24 cellular contexts compared by ENCODE assay signal in genomic region chr3:24726423-24726822, GRCh38.
DNase-seq lines count a peak whose midpoint lies in the region; ATAC-seq and TF ChIP-seq lines count a peak whose summit lies in the region.
"Had no signal": no experiment of that assay in that cellular context is flagged by ENCODE, and none has a peak within 500 bp of the region (broad histone marks: within the 10 kb centered on the region; RNA-seq: fewer than 3 reads in every experiment).

No MANE protein-coding gene starts in this region.

- H3K4me3 Mint-ChIP-seq in endodermal cell: no peak overlapping the region
- H3K4me3 Mint-ChIP-seq: CD8-positive, alpha-beta memory T cell; HFFc6 had no signal

- H3K4me3 ChIP-seq in SK-N-SH (ENCODE audit: low read depth in 2 of 2, low read length in 1 of 2) (no peak overlapping the region), OCI-LY3 (ENCODE audit: low read length) (no peak overlapping the region), endodermal cell (ENCODE audit: low read length) (no peak overlapping the region), transverse colon (no peak overlapping the region)

- H4K20me1 ChIP-seq in SK-N-SH (ENCODE audit: insufficient read depth) (no peaks in the 10 kb centered on the region), OCI-LY3 (ENCODE audit: insufficient read depth, low read length) (no peaks in the 10 kb centered on the region)

- H3K27me3 Mint-ChIP-seq in endodermal cell (ENCODE audit: insufficient read depth): peaks cover 4% of the 10 kb centered on the region
- H3K27me3 Mint-ChIP-seq: CD8-positive, alpha-beta memory T cell had no signal

- H3K4me2 ChIP-seq in SK-N-SH (no peak overlapping the region), OCI-LY3 (ENCODE audit: low read length) (no peak overlapping the region)

- TF ChIP-seq RAD21 in SK-N-SH (IDR thresholded peaks at IDR 0.05; ENCODE audit: low read length): peak; percentile 32; the same call in 1 of the 2 replicates

- H3K27me3 ChIP-seq in SK-N-SH (ENCODE audit: insufficient read depth) (no peaks in the 10 kb centered on the region), OCI-LY3 (ENCODE audit: low read depth, low read length) (peaks cover 6% of the 10 kb centered on the region; the same call in 1 of the 2 replicates), endodermal cell (ENCODE audit: control insufficient read depth, insufficient read depth, low read length, poor library complexity, severe bottlenecking) (no peaks in the 10 kb centered on the region), transverse colon (no peaks in the 10 kb centered on the region)

- no peaks in the 10 kb centered on the region for H3K9me3 Mint-ChIP-seq in endodermal cell

- H3K36me3 Mint-ChIP-seq in endodermal cell (ENCODE audit: low read depth): no peaks in the 10 kb centered on the region
- H3K36me3 Mint-ChIP-seq: CD8-positive, alpha-beta memory T cell had no signal

- TF ChIP-seq EP300 in SK-N-SH (IDR thresholded peaks at IDR 0.05; ENCODE audit: borderline replicate concordance in 1 of 2, low read depth in 1 of 2, low read length in 1 of 2) (no peak), transverse colon (IDR thresholded peaks at IDR 0.05; ENCODE audit: low read depth) (no peak)

- TF ChIP-seq POLR2A in transverse colon (IDR thresholded peaks at IDR 0.05): no peak

- H3F3A ChIP-seq in SK-N-SH (replicated peaks; ENCODE audit: insufficient read depth): no peaks in the 10 kb centered on the region

- intact Hi-C loops in transverse colon (cut with DNase I; ENCODE audit: low total_unique reads): no loop called here

- DNase-seq in SK-N-SH (no peak), endodermal cell (no peak), NCI-H2107 (lab: John Stamatoyannopoulos, UW) (no peak), NCI-H345 (lab: John Stamatoyannopoulos, UW) (no peak), transverse colon (no peak)
- DNase-seq in activated CD4-positive, alpha-beta T cell treated with anti-CD3 and anti-CD28 coated beads for 4 hours: no peak
- DNase-seq: AML-193; C1 segment of cervical spinal cord; Calu3; CD8-positive, alpha-beta memory T cell; DMS53; GDM1; H7; HFFc6; NCI-H1092; NCI-H1436; NCI-H1930; NCI-H2171; NCI-H446; NCI-H526 treated with DMSO at 0.1 percent for 48 hours; SW 1271 had no signal

- CTCF ChIA-PET in SK-N-SH (lab: Yijun Ruan, JAX): interaction anchor here (0.6 to 1.6 kb wide), 5 partner anchors 23 to 867 kb away, joined by 3 to 5 read pairs (median 4); no protein-coding TSS in a partner anchor

- in situ Hi-C loops in transverse colon (cut with MboI; ENCODE audit: low pct_ligation_motif_present in 1 of 4, low pct_unique_long_range_greater_than_20kb in 1 of 4, low sequenced_read_pairs in 3 of 4): no loop called here

- H3K4me1 Mint-ChIP-seq in endodermal cell: no peaks in the 10 kb centered on the region
- H3K4me1 Mint-ChIP-seq: CD8-positive, alpha-beta memory T cell had no signal

- no peak overlapping the region for H2AFZ ChIP-seq in SK-N-SH (ENCODE audit: low read depth)
- no peak overlapping the region for H2AFZ ChIP-seq in OCI-LY3 (ENCODE audit: low read depth, low read length)

- no peak for ATAC-seq in SK-N-SH treated with all-trans-retinoic acid at 6 μM for 48 hours
- ATAC-seq: Right ventricle myocardium inferior had no signal

- no peaks in the 10 kb centered on the region for H3K9me2 ChIP-seq in SK-N-SH

- H3K9me3 ChIP-seq in SK-N-SH: no peaks in the 10 kb centered on the region
- no peaks in the 10 kb centered on the region for H3K9me3 ChIP-seq in OCI-LY3 (ENCODE audit: insufficient read depth, low read length)
- no peaks in the 10 kb centered on the region for H3K9me3 ChIP-seq in endodermal cell (ENCODE audit: control insufficient read depth, low read length)
- H3K9me3 ChIP-seq in transverse colon: no peaks in the 10 kb centered on the region

- H3K9ac ChIP-seq in SK-N-SH (no peak overlapping the region), OCI-LY3 (ENCODE audit: low read length) (no peak overlapping the region), endodermal cell (ENCODE audit: extremely low read depth, low read length, poor library complexity, severe bottlenecking) (no peak overlapping the region)

- no peak overlapping the region for H3K27ac Mint-ChIP-seq in endodermal cell
- H3K27ac Mint-ChIP-seq: CD8-positive, alpha-beta memory T cell; HFFc6 had no signal

- H3K27ac ChIP-seq in SK-N-SH (ENCODE audit: low read depth in 2 of 2, low read length in 1 of 2) (no peak overlapping the region), OCI-LY3 (ENCODE audit: low read length) (no peak overlapping the region), endodermal cell (ENCODE audit: low read depth, low read length) (no peak overlapping the region), transverse colon (no peak overlapping the region)

- H3K79me2 ChIP-seq in SK-N-SH (ENCODE audit: insufficient read depth) (no peaks in the 10 kb centered on the region), OCI-LY3 (ENCODE audit: low read length) (no peaks in the 10 kb centered on the region)

- H3K36me3 ChIP-seq in SK-N-SH (replicated peaks in 1 of 2; ENCODE audit: control insufficient read depth in 1 of 2, insufficient read depth in 2 of 2, low read length in 1 of 2): no peaks in the 10 kb centered on the region
- H3K36me3 ChIP-seq in OCI-LY3 (replicated peaks; ENCODE audit: low read depth, low read length): no peaks in the 10 kb centered on the region
- H3K36me3 ChIP-seq in endodermal cell (ENCODE audit: control insufficient read depth, insufficient read depth, low read length): no peaks in the 10 kb centered on the region
- no peaks in the 10 kb centered on the region for H3K36me3 ChIP-seq in transverse colon

- no peak for TF ChIP-seq CTCF in SK-N-SH (IDR thresholded peaks at IDR 0.05)
- peak; percentile 26 for TF ChIP-seq CTCF in OCI-LY3 (IDR thresholded peaks at IDR 0.05; ENCODE audit: low read depth, low read length)
- peak; percentile 55 for TF ChIP-seq CTCF in endodermal cell (conservative IDR thresholded peaks at IDR 0.05)
- no peak for TF ChIP-seq CTCF in transverse colon (IDR thresholded peaks at IDR 0.05)

- no peaks in the 10 kb centered on the region for H3K4me1 ChIP-seq in SK-N-SH (ENCODE audit: control insufficient read depth in 1 of 2, insufficient read depth in 2 of 2, low read depth in 1 of 2, low read length in 1 of 2)
- H3K4me1 ChIP-seq in OCI-LY3 (ENCODE audit: low read length): no peaks in the 10 kb centered on the region
- no peaks in the 10 kb centered on the region for H3K4me1 ChIP-seq in endodermal cell (ENCODE audit: control insufficient read depth, insufficient read depth, low read length)
- no peaks in the 10 kb centered on the region for H3K4me1 ChIP-seq in transverse colon

- POLR2A ChIA-PET in SK-N-SH (lab: Yijun Ruan, JAX): no interaction called here

- 52% methylated on average over 2 of the region's 2 CpGs for WGBS in SK-N-SH (ENCODE audit: low lambda C conversion rate)
- WGBS in endodermal cell (ENCODE audit: insufficient coverage in 1 of 2, insufficient read length in 1 of 2), 2 experiments: 71% methylated on average over 2 of the region's 2 CpGs; no CpG with 5 or more reads in 1 of the 2 experiments
- 83 to 100% methylated on average over 2 of the region's 2 CpGs for WGBS in transverse colon (ENCODE audit: low coverage in 1 of 2), 2 donors

TF ChIP-seq in SK-N-SH, 30 proteins besides CTCF, POLR2A, EP300 and RAD21:
- TF ChIP-seq TCF12 (IDR thresholded peaks at IDR 0.05) (no peak), NFIC (IDR thresholded peaks at IDR 0.05; ENCODE audit: borderline replicate concordance) (no peak), POLR2AphosphoS5 (IDR thresholded peaks at IDR 0.05; ENCODE audit: low read depth, low read length) (no peak), TAF1 (IDR thresholded peaks at IDR 0.05; ENCODE audit: borderline replicate concordance, low read depth, low read length) (no peak)
TF ChIP-seq in SK-N-SH: peak in this region for 0.

TF ChIP-seq in SK-N-SH treated with all-trans-retinoic acid at 6 μM for 48 hours, 23 proteins besides CTCF, POLR2A, EP300 and RAD21:
- TF ChIP-seq CSDC2 (CRISPR knock-in tag; IDR thresholded peaks at IDR 0.05): no peak
- no peak for TF ChIP-seq POU6F1 (CRISPR knock-in tag; IDR thresholded peaks at IDR 0.05; ENCODE audit: borderline replicate concordance, low read depth)
- TF ChIP-seq TCF4 (CRISPR knock-in tag; IDR thresholded peaks at IDR 0.05; ENCODE audit: borderline replicate concordance): no peak
- TF ChIP-seq ARNTL (CRISPR knock-in tag; IDR thresholded peaks at IDR 0.05; ENCODE audit: borderline replicate concordance, low read depth): no peak
- no peak for TF ChIP-seq TOX (CRISPR knock-in tag; IDR thresholded peaks at IDR 0.05; ENCODE audit: borderline replicate concordance)
- TF ChIP-seq PATZ1 (CRISPR knock-in tag; IDR thresholded peaks at IDR 0.05; ENCODE audit: borderline replicate concordance): no peak
- no peak for TF ChIP-seq BACH2 (CRISPR knock-in tag; IDR thresholded peaks at IDR 0.05; ENCODE audit: borderline replicate concordance)
- no peak for TF ChIP-seq RARB (CRISPR knock-in tag; IDR thresholded peaks at IDR 0.05)

Comparison
In these comparisons a context has a peak if more than half of its experiments do, and no peak if none do; other contexts are left out.
1. CTCF ChIP-seq: peak in OCI-LY3 (single experiment) and endodermal cell (single experiment); none in SK-N-SH (single experiment) and transverse colon (0 of 5).